In the genomic region with DNA sequence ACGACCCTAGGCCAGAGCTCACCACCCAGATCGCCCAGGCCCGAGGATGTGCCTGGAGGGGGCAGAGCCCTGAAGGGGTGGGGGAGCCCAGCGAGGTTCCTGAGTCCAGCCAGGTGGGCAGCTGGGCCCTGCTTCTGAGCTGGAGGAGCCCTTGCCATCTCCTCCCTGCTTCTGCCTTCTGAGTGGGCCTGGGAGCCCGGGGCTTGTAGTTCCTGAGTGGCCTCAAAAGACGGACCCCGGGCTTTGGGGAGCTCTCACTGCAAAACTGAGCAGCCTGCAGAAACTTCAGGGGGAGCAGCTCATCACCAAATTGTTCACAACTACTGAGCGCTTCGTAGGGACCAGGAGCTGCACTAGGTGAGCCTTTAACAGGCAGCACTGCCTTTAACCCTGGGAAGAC, we compare ENCODE assay signal across 17 cellular contexts.
DNase-seq lines count a peak whose midpoint lies in the region; ATAC-seq and TF ChIP-seq lines count a peak whose summit lies in the region.
"Had no signal": no experiment of that assay in that cellular context is flagged by ENCODE, and none has a peak within 500 bp of the region (broad histone marks: within the 10 kb centered on the region; RNA-seq: fewer than 3 reads in every experiment).

No MANE protein-coding gene starts in this region.

- H3K27me3 Mint-ChIP-seq in CD14-positive monocyte (ENCODE audit: low read depth in 3 of 3): peaks cover 1 to 5% (median 5%) of the 10 kb centered on the region in 3 donors
- H3K27me3 Mint-ChIP-seq: activated CD4-positive, alpha-beta T cell treated with anti-CD3 and anti-CD28 coated beads, Interleukin-2, amount 10 ng/mL, durations not matched to agents 24 days and 14 days had no signal

- 74 to 84% methylated on average over 9 of the region's 9 CpGs for WGBS in heart right ventricle, 2 donors
- WGBS in SK-N-SH (ENCODE audit: low lambda C conversion rate): 100% methylated on average over 1 of the region's 9 CpGs
- WGBS in right lobe of liver (ENCODE audit: insufficient coverage, low coverage, low lambda C conversion rate, missing lambda C conversion rate): 60% methylated on average over 1 of the region's 9 CpGs

- H3F3A ChIP-seq in SK-N-SH (replicated peaks; ENCODE audit: insufficient read depth): peaks cover 26% of the 10 kb centered on the region

- peak overlapping the region; percentile 86; the same call in 1 of the 2 replicates for H3K4me3 ChIP-seq in OCI-LY3 (ENCODE audit: low read length)
- H3K4me3 ChIP-seq in heart right ventricle: no peak overlapping the region
- no peak overlapping the region for H3K4me3 ChIP-seq in skeletal muscle tissue (ENCODE audit: low read length in 3 of 3)
- H3K4me3 ChIP-seq in SK-N-SH (ENCODE audit: low read depth in 2 of 2, low read length in 1 of 2): no peak overlapping the region
- H3K4me3 ChIP-seq in right lobe of liver: no peak overlapping the region
- no peak overlapping the region for H3K4me3 ChIP-seq in WERI-Rb-1 (ENCODE audit: low read depth, low read length)
- H3K4me3 ChIP-seq: lower lobe of right lung, ovary had no signal

- H3K4me2 ChIP-seq in OCI-LY3 (ENCODE audit: low read length) (peak overlapping the region; percentile 96), SK-N-SH (no peak overlapping the region)

- CTCF ChIA-PET in SK-N-SH (lab: Yijun Ruan, JAX): interaction anchor here (0.6 to 1.1 kb wide), 3 partner anchors 14 to 422 kb away, joined by 3 to 4 read pairs (median 4); no protein-coding TSS in a partner anchor

- no peak for TF ChIP-seq POLR2A in right lobe of liver (IDR thresholded peaks at IDR 0.05)

- intact Hi-C loops in CD14-positive monocyte (cut with micrococcal nuclease) (loop anchor here (2.0 to 10.0 kb wide), 3 partner anchors 61 to 319 kb away; no protein-coding TSS in a partner anchor), heart right ventricle (cut with DNase I) (loop anchor here in 5 of 10 donors (5.0 to 10.0 kb wide), 7 partner anchors 52 to 309 kb away; partner anchors contain the start of gene NCOR2 (in 1 of the 5)), right lobe of liver (cut with DNase I) (no loop called here)

- POLR2A ChIA-PET in SK-N-SH (lab: Yijun Ruan, JAX): no interaction called here

- no peaks in the 10 kb centered on the region for H3K9me2 ChIP-seq in SK-N-SH

- no peaks in the 10 kb centered on the region for H3K9me3 ChIP-seq in OCI-LY3 (ENCODE audit: insufficient read depth, low read length)
- H3K9me3 ChIP-seq in heart right ventricle: peaks cover 0 to 2% (median 0%) of the 10 kb centered on the region in 11 donors
- H3K9me3 ChIP-seq in skeletal muscle tissue (ENCODE audit: control insufficient read depth in 3 of 3, low read length in 3 of 3): peaks cover 0 to 2% (median 0%) of the 10 kb centered on the region in 3 donors
- H3K9me3 ChIP-seq in SK-N-SH: no peaks in the 10 kb centered on the region
- H3K9me3 ChIP-seq in right lobe of liver: no peaks in the 10 kb centered on the region
- H3K9me3 ChIP-seq in WERI-Rb-1 (ENCODE audit: severe bottlenecking): no peaks in the 10 kb centered on the region
- H3K9me3 ChIP-seq: BE2C, lower lobe of right lung, ovary had no signal

- DNase-seq in CD14-positive monocyte (ENCODE audit: low spot score): no peak
- peak in 1 of 2 donors; percentile 9 for DNase-seq in heart right ventricle
- no peak for DNase-seq in SK-N-SH
- no peak for DNase-seq in right lobe of liver
- no peak for DNase-seq in WERI-Rb-1
- DNase-seq: activated CD4-positive, alpha-beta T cell treated with anti-CD3 and anti-CD28 coated beads, Interleukin-2, amount 10 ng/mL, durations not matched to agents 24 days and 14 days; activated effector memory CD4-positive, alpha-beta T cell treated with Interleukin-2 at 50 U/mL for 16 hours; BE2C; EL; lower lobe of right lung; NCI-H226; stimulated activated CD4-positive, alpha-beta T cell treated with anti-CD3 and anti-CD28 coated beads, Interleukin-15, amount 100 ng/mL, for 24 hours; T-helper 1 cell had no signal

- TF ChIP-seq CTCF in CD14-positive monocyte (IDR thresholded peaks at IDR 0.05): no peak
- TF ChIP-seq CTCF in OCI-LY3 (IDR thresholded peaks at IDR 0.05; ENCODE audit: low read depth, low read length): no peak
- TF ChIP-seq CTCF in heart right ventricle (IDR thresholded peaks at IDR 0.05): no peak
- no peak for TF ChIP-seq CTCF in SK-N-SH (IDR thresholded peaks at IDR 0.05)
- TF ChIP-seq CTCF in right lobe of liver (IDR thresholded peaks at IDR 0.05): no peak
- no peak for TF ChIP-seq CTCF in WERI-Rb-1 (IDR thresholded peaks at IDR 0.05; ENCODE audit: low read depth, low read length)

- H3K79me2 ChIP-seq in OCI-LY3 (ENCODE audit: low read length) (peaks cover 59% of the 10 kb centered on the region), SK-N-SH (ENCODE audit: insufficient read depth) (peaks cover 20% of the 10 kb centered on the region; the same call in 1 of the 2 replicates)

- TF ChIP-seq EP300 in SK-N-SH (IDR thresholded peaks at IDR 0.05; ENCODE audit: borderline replicate concordance in 1 of 2, low read depth in 1 of 2, low read length in 1 of 2): no peak

- H4K20me1 ChIP-seq in OCI-LY3 (ENCODE audit: insufficient read depth, low read length) (peaks cover 39% of the 10 kb centered on the region), SK-N-SH (ENCODE audit: insufficient read depth) (peaks cover 52% of the 10 kb centered on the region)

- peak overlapping the region; percentile 62 to 79 for H3K4me3 Mint-ChIP-seq in CD14-positive monocyte

- TF ChIP-seq RAD21 in SK-N-SH (IDR thresholded peaks at IDR 0.05; ENCODE audit: low read length): no peak

- peaks cover 4 to 15% (median 13%) of the 10 kb centered on the region in 7 donors for H3K9me3 Mint-ChIP-seq in CD14-positive monocyte
- H3K9me3 Mint-ChIP-seq: activated CD4-positive, alpha-beta T cell treated with anti-CD3 and anti-CD28 coated beads, Interleukin-2, amount 10 ng/mL, durations not matched to agents 24 days and 14 days had no signal

- H3K9ac ChIP-seq in OCI-LY3 (ENCODE audit: low read length) (no peak overlapping the region), skeletal muscle tissue (ENCODE audit: low read depth in 1 of 3, low read length in 3 of 3) (peak overlapping the region in 1 of 3 donors; percentile 40), SK-N-SH (no peak overlapping the region)

- H3K36me3 ChIP-seq in OCI-LY3 (replicated peaks; ENCODE audit: low read depth, low read length) (peaks cover 39% of the 10 kb centered on the region), heart right ventricle (peaks cover 0 to 49% (median 9%) of the 10 kb centered on the region in 9 donors), skeletal muscle tissue (ENCODE audit: control insufficient read depth in 3 of 3, insufficient read depth in 3 of 3, low read length in 3 of 3) (peaks cover 18 to 30% (median 23%) of the 10 kb centered on the region in 3 donors), SK-N-SH (replicated peaks in 1 of 2; ENCODE audit: control insufficient read depth in 1 of 2, insufficient read depth in 2 of 2, low read length in 1 of 2) (peaks cover 4 to 31% of the 10 kb centered on the region in 2 experiments), right lobe of liver (no peaks in the 10 kb centered on the region), WERI-Rb-1 (peaks cover 82% of the 10 kb centered on the region)
- H3K36me3 ChIP-seq: ovary had no signal

- H3K27me3 ChIP-seq in OCI-LY3 (ENCODE audit: low read depth, low read length) (no peaks in the 10 kb centered on the region), heart right ventricle (no peaks in the 10 kb centered on the region), skeletal muscle tissue (ENCODE audit: control insufficient read depth in 3 of 3, insufficient read depth in 3 of 3, low read length in 3 of 3) (no peaks in the 10 kb centered on the region), SK-N-SH (ENCODE audit: insufficient read depth) (no peaks in the 10 kb centered on the region), right lobe of liver (no peaks in the 10 kb centered on the region), WERI-Rb-1 (ENCODE audit: insufficient read depth, low read depth, severe bottlenecking) (no peaks in the 10 kb centered on the region)
- H3K27me3 ChIP-seq: BE2C, ovary had no signal

- H3K4me1 ChIP-seq in OCI-LY3 (ENCODE audit: low read length) (peaks cover 63% of the 10 kb centered on the region), heart right ventricle (peaks cover 34 to 80% (median 73%) of the 10 kb centered on the region in 9 donors), skeletal muscle tissue (ENCODE audit: control insufficient read depth in 3 of 3, insufficient read depth in 3 of 3, low read length in 3 of 3) (peaks cover 57 to 80% (median 71%) of the 10 kb centered on the region in 3 donors), SK-N-SH (ENCODE audit: control insufficient read depth in 1 of 2, insufficient read depth in 2 of 2, low read depth in 1 of 2, low read length in 1 of 2) (peaks cover 24 to 26% of the 10 kb centered on the region in 2 experiments; a peak in 3 of 4 replicates), right lobe of liver (peaks cover 0 to 6% (median 2%) of the 10 kb centered on the region in 4 donors)

- H3K36me3 Mint-ChIP-seq in CD14-positive monocyte: peaks cover 57 to 69% of the 10 kb centered on the region in 2 donors

- no peak overlapping the region for H3K27ac ChIP-seq in OCI-LY3 (ENCODE audit: low read length)
- peak overlapping the region in 8 of 10 donors; percentile 18 to 95 (median 88) for H3K27ac ChIP-seq in heart right ventricle
- H3K27ac ChIP-seq in skeletal muscle tissue (ENCODE audit: low read depth, low read length): peak overlapping the region; percentile 94
- peak overlapping the region in 1 of 2 experiments; percentile 34; a peak in 1 of 4 replicates for H3K27ac ChIP-seq in SK-N-SH (ENCODE audit: low read depth in 2 of 2, low read length in 1 of 2)
- H3K27ac ChIP-seq in right lobe of liver: no peak overlapping the region
- H3K27ac ChIP-seq in WERI-Rb-1: no peak overlapping the region

- peaks cover 55% of the 10 kb centered on the region for H3K4me1 Mint-ChIP-seq in CD14-positive monocyte

- ATAC-seq in heart right ventricle (no peak), right lobe of liver (no peak), HG03159 (IDR thresholded peaks at IDR 0.05; ENCODE audit: unreplicated experiment) (no peak)
- ATAC-seq: lower lobe of right lung had no signal

- peak overlapping the region in 5 of 7 donors; percentile 83 to 95 (median 91) for H3K27ac Mint-ChIP-seq in CD14-positive monocyte
- H3K27ac Mint-ChIP-seq: activated CD4-positive, alpha-beta T cell treated with anti-CD3 and anti-CD28 coated beads, Interleukin-2, amount 10 ng/mL, durations not matched to agents 24 days and 14 days had no signal

- H2AFZ ChIP-seq in OCI-LY3 (ENCODE audit: low read depth, low read length) (no peak overlapping the region), SK-N-SH (ENCODE audit: low read depth) (no peak overlapping the region)

TF ChIP-seq in SK-N-SH, 30 proteins besides CTCF, POLR2A, EP300 and RAD21:
- no peak for TF ChIP-seq NFIC (IDR thresholded peaks at IDR 0.05; ENCODE audit: borderline replicate concordance)

Comparison
In these comparisons a context has a peak if more than half of its experiments do, and no peak if none do; other contexts are left out.
1. H3K27ac ChIP-seq: peak in heart right ventricle (8 of 10) and skeletal muscle tissue (single experiment); none in OCI-LY3 (single experiment), right lobe of liver (0 of 3) and WERI-Rb-1 (single experiment).
2. intact Hi-C loops: an anchor here in CD14-positive monocyte (2.0 to 10.0 kb wide); none called in right lobe of liver.